Comparison of ENCODE assay signal across 8 cellular contexts in the genomic region with DNA sequence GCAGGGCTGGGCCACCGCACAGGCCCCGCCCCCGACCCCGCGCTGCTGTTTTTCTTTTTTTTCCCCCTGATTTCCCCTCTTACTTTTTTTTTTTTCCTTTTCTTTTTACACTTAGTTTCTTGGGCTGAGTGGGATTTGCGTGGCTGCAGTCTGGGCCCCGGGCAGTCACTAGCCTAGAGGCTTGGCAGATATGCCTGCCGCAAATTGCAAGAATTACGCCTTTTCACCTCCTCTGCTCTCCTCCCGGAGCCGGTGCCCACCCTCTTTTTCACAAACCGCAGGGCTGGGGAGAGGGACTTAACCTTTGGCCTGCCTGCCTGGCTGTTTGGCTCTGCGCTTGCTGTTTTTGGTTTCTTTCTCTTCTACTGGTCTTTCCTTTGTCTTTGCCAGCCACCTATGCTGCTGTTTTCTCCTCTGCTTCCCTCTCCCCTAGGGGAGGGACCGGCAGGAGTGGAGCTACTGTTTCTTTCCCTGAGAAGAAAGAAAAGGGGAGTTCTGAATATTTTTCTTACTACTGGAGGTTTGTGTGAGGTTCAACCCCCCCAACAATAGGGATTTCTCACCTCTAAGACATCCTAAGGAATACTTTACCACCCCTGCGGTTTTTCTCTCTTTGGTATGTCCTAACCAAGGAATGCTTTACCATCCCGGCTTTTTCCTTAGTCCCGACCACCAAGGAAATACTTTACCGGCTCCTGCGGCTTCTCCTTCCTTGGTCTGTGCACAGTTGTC. TPM values are rescaled to one million over a fixed set of nuclear protein-coding genes. Genes with fewer than 3 reads are reported as not detected.
DNase-seq lines count a peak whose midpoint lies in the region; ATAC-seq and TF ChIP-seq lines count a peak whose summit lies in the region.

No MANE protein-coding gene starts in this region.

- no peaks in the 10 kb centered on the region for H4K20me1 ChIP-seq in GM23338 (replicated peaks; ENCODE audit: insufficient read depth)

- H3K79me2 ChIP-seq in GM23338 (replicated peaks; ENCODE audit: insufficient read depth), result peaks cover 6% of the 10 kb centered on the region; the same call in 1 of the 2 replicates

- H3K4me3 Mint-ChIP-seq in GM23338, result peak overlapping the region; percentile 86
- peak overlapping the region; percentile 74 to 94 (median 84) for H3K4me3 Mint-ChIP-seq in naive thymus-derived CD8-positive, alpha-beta T cell

- H3K27ac Mint-ChIP-seq in GM23338, result peak overlapping the region; percentile 96
- peak overlapping the region; percentile 21 to 96 (median 82) for H3K27ac Mint-ChIP-seq in naive thymus-derived CD8-positive, alpha-beta T cell

- peak overlapping the region; percentile 75 for H3K4me2 ChIP-seq in GM23338

- ATAC-seq in GM23338, result peak; percentile 65
- ATAC-seq in SK-N-SH treated with all-trans-retinoic acid at 6 μM for 48 hours, result peak; percentile 88
- peak; percentile 59 to 76 for ATAC-seq in naive thymus-derived CD8-positive, alpha-beta T cell
- ATAC-seq in HG02571 (IDR thresholded peaks at IDR 0.05; ENCODE audit: unreplicated experiment), result no peak
- ATAC-seq in GM21737 (IDR thresholded peaks at IDR 0.05; ENCODE audit: unreplicated experiment), result no peak

- peak overlapping the region; percentile 100 for H3K27ac ChIP-seq in GM23338 (ENCODE audit: low read depth)

- no peak overlapping the region for H2AFZ ChIP-seq in GM23338

- TF ChIP-seq CTCF in GM23338 (conservative IDR thresholded peaks at IDR 0.05; ENCODE audit: low read depth in 2 of 2), result no peak

- no peaks in the 10 kb centered on the region for H3K9me3 Mint-ChIP-seq in GM23338
- H3K9me3 Mint-ChIP-seq in naive thymus-derived CD8-positive, alpha-beta T cell, result peaks cover 0 to 9% (median 0%) of the 10 kb centered on the region in 9 donors

- no peaks in the 10 kb centered on the region for H3K9me2 ChIP-seq in GM23338 (ENCODE audit: insufficient read depth)

- peaks cover 52% of the 10 kb centered on the region for H3K4me1 Mint-ChIP-seq in GM23338
- peaks cover 17 to 43% (median 35%) of the 10 kb centered on the region in 4 donors for H3K4me1 Mint-ChIP-seq in naive thymus-derived CD8-positive, alpha-beta T cell

- H3F3A ChIP-seq in GM23338 (replicated peaks; ENCODE audit: low read depth), result peaks cover 4% of the 10 kb centered on the region; the same call in 1 of the 2 replicates

- peaks cover 26% of the 10 kb centered on the region for H3K36me3 Mint-ChIP-seq in GM23338 (ENCODE audit: low read depth)
- H3K36me3 Mint-ChIP-seq in naive thymus-derived CD8-positive, alpha-beta T cell, result peaks cover 0 to 56% (median 41%) of the 10 kb centered on the region in 3 donors

- H3K27me3 ChIP-seq in GM23338 (ENCODE audit: insufficient read depth), result no peaks in the 10 kb centered on the region

- peaks cover 36% of the 10 kb centered on the region for H3K4me1 ChIP-seq in GM23338 (ENCODE audit: insufficient read depth)

- POLR2A ChIA-PET in naive thymus-derived CD8-positive, alpha-beta T cell (lab: Charles Lee), result no interaction called here

- DNase-seq in GM23338 (ENCODE audit: low spot score), result peak; percentile 92
- peak; percentile 36 for DNase-seq in fibroblast of gingiva (ENCODE audit: low read depth)
- peak in 6 of 10 donors; percentile 5 to 30 (median 16) for DNase-seq in naive thymus-derived CD8-positive, alpha-beta T cell
- DNase-seq in NCI-H187 (lab: John Stamatoyannopoulos, UW), result no peak
- DNase-seq in activated CD4-positive, alpha-beta T cell treated with anti-CD3 and anti-CD28 coated beads, Interleukin-2, amount 50 U/mL, for 48 hours, result no peak

- peaks cover 7% of the 10 kb centered on the region; the same call in 1 of the 2 replicates for H3K36me3 ChIP-seq in GM23338 (ENCODE audit: insufficient read depth)

- peaks cover 10% of the 10 kb centered on the region for H3K27me3 Mint-ChIP-seq in GM23338 (ENCODE audit: insufficient read depth, low read depth, poor library complexity)
- no peaks in the 10 kb centered on the region for H3K27me3 Mint-ChIP-seq in naive thymus-derived CD8-positive, alpha-beta T cell

- peak overlapping the region; percentile 60 for H3K4me3 ChIP-seq in GM23338

TF ChIP-seq in GM23338, 12 proteins besides CTCF, POLR2A, EP300 and RAD21:
- TF ChIP-seq POLR2AphosphoS5 (IDR thresholded peaks at IDR 0.05; ENCODE audit: low read depth) (peak; percentile 26; the same call in 1 of the 2 replicates), EZH2phosphoT487 (IDR thresholded peaks at IDR 0.05; ENCODE audit: unreplicated experiment) (no peak)
TF ChIP-seq in GM23338: peak in this region for 1.

TF ChIP-seq in SK-N-SH treated with all-trans-retinoic acid at 6 μM for 48 hours, 23 proteins besides CTCF, POLR2A, EP300 and RAD21:
- no peak for TF ChIP-seq RARB (CRISPR knock-in tag; IDR thresholded peaks at IDR 0.05)
- TF ChIP-seq POU6F1 (CRISPR knock-in tag; IDR thresholded peaks at IDR 0.05; ENCODE audit: borderline replicate concordance, low read depth), result no peak
- TF ChIP-seq, protein P1, sequence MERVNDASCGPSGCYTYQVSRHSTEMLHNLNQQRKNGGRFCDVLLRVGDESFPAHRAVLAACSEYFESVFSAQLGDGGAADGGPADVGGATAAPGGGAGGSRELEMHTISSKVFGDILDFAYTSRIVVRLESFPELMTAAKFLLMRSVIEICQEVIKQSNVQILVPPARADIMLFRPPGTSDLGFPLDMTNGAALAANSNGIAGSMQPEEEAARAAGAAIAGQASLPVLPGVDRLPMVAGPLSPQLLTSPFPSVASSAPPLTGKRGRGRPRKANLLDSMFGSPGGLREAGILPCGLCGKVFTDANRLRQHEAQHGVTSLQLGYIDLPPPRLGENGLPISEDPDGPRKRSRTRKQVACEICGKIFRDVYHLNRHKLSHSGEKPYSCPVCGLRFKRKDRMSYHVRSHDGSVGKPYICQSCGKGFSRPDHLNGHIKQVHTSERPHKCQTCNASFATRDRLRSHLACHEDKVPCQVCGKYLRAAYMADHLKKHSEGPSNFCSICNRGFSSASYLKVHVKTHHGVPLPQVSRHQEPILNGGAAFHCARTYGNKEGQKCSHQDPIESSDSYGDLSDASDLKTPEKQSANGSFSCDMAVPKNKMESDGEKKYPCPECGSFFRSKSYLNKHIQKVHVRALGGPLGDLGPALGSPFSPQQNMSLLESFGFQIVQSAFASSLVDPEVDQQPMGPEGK (CRISPR knock-in tag; IDR thresholded peaks at IDR 0.05; ENCODE audit: borderline replicate concordance), result no peak
- no peak for TF ChIP-seq CREB5 (CRISPR knock-in tag; IDR thresholded peaks at IDR 0.05; ENCODE audit: low read depth)
- TF ChIP-seq ZNF565 (CRISPR knock-in tag; conservative IDR thresholded peaks at IDR 0.05; ENCODE audit: low read depth), result no peak
- TF ChIP-seq TCF4 (CRISPR knock-in tag; IDR thresholded peaks at IDR 0.05; ENCODE audit: borderline replicate concordance), result no peak
- no peak for TF ChIP-seq PPARA (CRISPR knock-in tag; IDR thresholded peaks at IDR 0.05; ENCODE audit: borderline replicate concordance)

RNA-seq across cellular contexts. Expression of gene ZNF552, which starts 11.0 kb away (rescaled TPM):
- 15.7 and 18.9 TPM in 2 replicates for total RNA-seq in GM23338 (2014; rRNA removed; shearing (Covaris generic))
- polyA plus RNA-seq in GM23338 (2016; fragmentation: Nextera tagmentation; extraction: Ambion mirVana), result 7.7 and 11.7 TPM in 2 replicates
- 10 to 100 TPM; 17.3 to 21.8 TPM for total RNA-seq in naive thymus-derived CD8-positive, alpha-beta T cell
- polyA plus RNA-seq in naive thymus-derived CD8-positive, alpha-beta T cell, result 10 to 100 TPM in 1 of 3 donors, 1 to 10 TPM in 2; 6.4 to 12.4 (median 7.4) TPM

RNA-seq across cellular contexts. Expression of gene ZNF587B, which starts 26.3 kb away (rescaled TPM):
- total RNA-seq in GM23338 (2014; rRNA removed; shearing (Covaris generic)), result 62.0 and 69.9 TPM in 2 replicates
- polyA plus RNA-seq in GM23338 (2016; fragmentation: Nextera tagmentation; extraction: Ambion mirVana), result 13.7 and 16.6 TPM in 2 replicates
- 10 to 100 TPM; 29.1 to 29.9 TPM for total RNA-seq in naive thymus-derived CD8-positive, alpha-beta T cell
- 1 to 10 TPM in 1 of 3 donors, under 1 TPM in 2; 0.27 to 1.3 (median 0.76) TPM for polyA plus RNA-seq in naive thymus-derived CD8-positive, alpha-beta T cell

RNA-seq across cellular contexts. Expression of gene ZNF586, which starts 34.3 kb away (rescaled TPM):
- 12.5 and 16.9 TPM in 2 replicates for total RNA-seq in GM23338 (2014; rRNA removed; shearing (Covaris generic))
- polyA plus RNA-seq in GM23338 (2016; fragmentation: Nextera tagmentation; extraction: Ambion mirVana), result 5.2 and 7.2 TPM in 2 replicates
- 10 to 100 TPM; 46.6 to 46.9 TPM for total RNA-seq in naive thymus-derived CD8-positive, alpha-beta T cell
- 10 to 100 TPM; 17.7 to 21.5 (median 20.3) TPM for polyA plus RNA-seq in naive thymus-derived CD8-positive, alpha-beta T cell

RNA-seq across cellular contexts. Expression of gene ZNF587, which starts 45.9 kb away (rescaled TPM):
- total RNA-seq in GM23338 (2014; rRNA removed; shearing (Covaris generic)), result 31.8 and 38.7 TPM in 2 replicates
- polyA plus RNA-seq in GM23338 (2016; fragmentation: Nextera tagmentation; extraction: Ambion mirVana), result 12.8 and 13.6 TPM in 2 replicates
- total RNA-seq in naive thymus-derived CD8-positive, alpha-beta T cell, result 10 to 100 TPM; 61.9 to 69.2 TPM
- 1 to 10 TPM; 1.3 to 7.4 (median 4.7) TPM for polyA plus RNA-seq in naive thymus-derived CD8-positive, alpha-beta T cell

RNA-seq across cellular contexts. Expression of gene ZNF776, which starts 57.1 kb away (rescaled TPM):
- total RNA-seq in GM23338 (2014; rRNA removed; shearing (Covaris generic)), result 19.4 and 22.6 TPM in 2 replicates
- polyA plus RNA-seq in GM23338 (2016; fragmentation: Nextera tagmentation; extraction: Ambion mirVana), result 4.7 and 5.9 TPM in 2 replicates
- total RNA-seq in naive thymus-derived CD8-positive, alpha-beta T cell, result 10 to 100 TPM; 42.9 to 52.0 TPM
- polyA plus RNA-seq in naive thymus-derived CD8-positive, alpha-beta T cell, result 10 to 100 TPM in 1 of 3 donors, 1 to 10 TPM in 2; 8.2 to 11.9 (median 8.4) TPM

Comparison
In these comparisons a context has a peak if more than half of its experiments do, and no peak if none do; other contexts are left out.
1. ATAC-seq: peak in GM23338 (single experiment), SK-N-SH treated with all-trans-retinoic acid at 6 μM for 48 hours (single experiment) and naive thymus-derived CD8-positive, alpha-beta T cell (2 of 2); none in HG02571 (single experiment) and GM21737 (single experiment).
2. DNase-seq: peak in GM23338 (single experiment), fibroblast of gingiva (single experiment) and naive thymus-derived CD8-positive, alpha-beta T cell (6 of 10); none in NCI-H187 (0 of 2) and activated CD4-positive, alpha-beta T cell treated with anti-CD3 and anti-CD28 coated beads, Interleukin-2, amount 50 U/mL, for 48 hours (0 of 2).